11 cellular contexts compared by ENCODE assay signal in genomic region chr2:1887915-1888314, GRCh38.
DNase-seq lines count a peak whose midpoint lies in the region; ATAC-seq and TF ChIP-seq lines count a peak whose summit lies in the region.
"Had no signal": no experiment of that assay in that cellular context is flagged by ENCODE, and none has a peak within 500 bp of the region (broad histone marks: within the 10 kb centered on the region; RNA-seq: fewer than 3 reads in every experiment).

No MANE protein-coding gene starts in this region.

- H3K4me1 ChIP-seq in left ventricle myocardium inferior (peaks cover 4% of the 10 kb centered on the region), right atrium auricular region (peaks cover 0 to 4% of the 10 kb centered on the region in 2 donors), PC-3 (ENCODE audit: insufficient read depth, low read length) (no peaks in the 10 kb centered on the region)

- H3K9me3 ChIP-seq in left ventricle myocardium inferior (replicated peaks) (no peaks in the 10 kb centered on the region), right atrium auricular region (no peaks in the 10 kb centered on the region), PC-3 (ENCODE audit: low read length) (no peaks in the 10 kb centered on the region)

- H3K27me3 ChIP-seq in left ventricle myocardium inferior (ENCODE audit: low read depth) = peaks cover 24% of the 10 kb centered on the region
- H3K27me3 ChIP-seq in right atrium auricular region = no peaks in the 10 kb centered on the region
- H3K27me3 ChIP-seq in PC-3 (ENCODE audit: low read length) = peaks cover 70% of the 10 kb centered on the region

- no peak for DNase-seq in left ventricle myocardium inferior
- no peak for DNase-seq in right atrium auricular region (ENCODE audit: low spot score)
- peak; percentile 47 for DNase-seq in PC-3
- no peak for DNase-seq in fibroblast of mammary gland (ENCODE audit: low read depth)
- no peak for DNase-seq in omental fat pad (ENCODE audit: low spot score)
- DNase-seq in activated CD8-positive, alpha-beta memory T cell treated with anti-CD3 and anti-CD28 coated beads for 24 hours = no peak
- DNase-seq: COR-L47; Kasumi-1; stimulated activated naive CD8-positive, alpha-beta T cell treated with anti-CD3 and anti-CD28 coated beads, Interleukin-15, Interleukin-2, amounts not matched to agents 100 U/mL and 50 U/mL, for 24 hours had no signal

- H2AFZ ChIP-seq in PC-3 (ENCODE audit: low read length) = no peak overlapping the region

- 0 out of 2 replicates have a peak, but pooled peaks have one; percentile 37 for ATAC-seq in PC-3
- no peak for ATAC-seq in HG02852 (IDR thresholded peaks at IDR 0.05; ENCODE audit: unreplicated experiment)
- ATAC-seq in omental fat pad (ENCODE audit: low FRiP score) = no peak
- no peak for ATAC-seq in GM21737 (IDR thresholded peaks at IDR 0.05; ENCODE audit: unreplicated experiment)
- ATAC-seq: stimulated activated naive CD8-positive, alpha-beta T cell treated with anti-CD3 and anti-CD28 coated beads, Interleukin-15, Interleukin-2, amounts not matched to agents 100 U/mL and 50 U/mL, for 24 hours had no signal

- H3K4me2 ChIP-seq in PC-3 (ENCODE audit: low read length) = no peak overlapping the region

- peak; percentile 23 for TF ChIP-seq CTCF in left ventricle myocardium inferior (IDR thresholded peaks at IDR 0.05; ENCODE audit: borderline replicate concordance)
- TF ChIP-seq CTCF in right atrium auricular region (IDR thresholded peaks at IDR 0.05) = no peak
- peak; percentile 56 for TF ChIP-seq CTCF in PC-3 (conservative IDR thresholded peaks at IDR 0.05; ENCODE audit: low read depth, low read length)
- TF ChIP-seq CTCF in fibroblast of mammary gland (conservative IDR thresholded peaks at IDR 0.05; ENCODE audit: control insufficient read depth, insufficient read depth, low read depth, low read length) = peak; percentile 25
- no peak for TF ChIP-seq CTCF in omental fat pad (IDR thresholded peaks at IDR 0.05)

- H3K36me3 ChIP-seq in left ventricle myocardium inferior (no peaks in the 10 kb centered on the region), right atrium auricular region (no peaks in the 10 kb centered on the region), PC-3 (ENCODE audit: low read depth, low read length) (no peaks in the 10 kb centered on the region)

- intact Hi-C loops in left ventricle myocardium inferior (cut with micrococcal nuclease) = no loop called here
- intact Hi-C loops in PC-3 (cut with micrococcal nuclease) = loop anchor here (5.0 kb wide), 1 partner anchor 1414 kb away; no protein-coding TSS in a partner anchor

- POLR2A ChIA-PET in PC-3 (lab: Charles Lee; ENCODE audit: unreplicated experiment) = no interaction called here

- CTCF ChIA-PET in PC-3 (lab: Charles Lee) = no interaction called here

- no peak overlapping the region for H3K4me3 ChIP-seq in left ventricle myocardium inferior
- H3K4me3 ChIP-seq in right atrium auricular region = no peak overlapping the region
- no peak overlapping the region for H3K4me3 ChIP-seq in PC-3 (ENCODE audit: low read length)
- H3K4me3 ChIP-seq in fibroblast of mammary gland (ENCODE audit: control insufficient read depth, low read depth, low read length) = no peak overlapping the region

- H3K27ac ChIP-seq in left ventricle myocardium inferior (replicated peaks) (no peak overlapping the region), right atrium auricular region (no peak overlapping the region), PC-3 (ENCODE audit: low read length) (no peak overlapping the region)

- no peaks in the 10 kb centered on the region for H3K79me2 ChIP-seq in PC-3 (ENCODE audit: low read length)

- H3K9ac ChIP-seq in PC-3 (ENCODE audit: low read length) = no peak overlapping the region

- no peaks in the 10 kb centered on the region for H3K9me2 ChIP-seq in PC-3 (replicated peaks; ENCODE audit: low read length)

- H3F3A ChIP-seq in PC-3 (ENCODE audit: low read length, unreplicated experiment) = no peaks in the 10 kb centered on the region

- H4K20me1 ChIP-seq in PC-3 (ENCODE audit: low read length) = no peaks in the 10 kb centered on the region

- BruUV-seq in PC-3 (replicated peaks; lab: Mats Ljungman, UMichigan) = no TSS peak

Comparison
In these comparisons a context has a peak if more than half of its experiments do, and no peak if none do; other contexts are left out.
1. CTCF ChIP-seq: peak in left ventricle myocardium inferior (single experiment), PC-3 (single experiment) and fibroblast of mammary gland (single experiment); none in right atrium auricular region (0 of 2) and omental fat pad (0 of 3).